In the genomic region with DNA sequence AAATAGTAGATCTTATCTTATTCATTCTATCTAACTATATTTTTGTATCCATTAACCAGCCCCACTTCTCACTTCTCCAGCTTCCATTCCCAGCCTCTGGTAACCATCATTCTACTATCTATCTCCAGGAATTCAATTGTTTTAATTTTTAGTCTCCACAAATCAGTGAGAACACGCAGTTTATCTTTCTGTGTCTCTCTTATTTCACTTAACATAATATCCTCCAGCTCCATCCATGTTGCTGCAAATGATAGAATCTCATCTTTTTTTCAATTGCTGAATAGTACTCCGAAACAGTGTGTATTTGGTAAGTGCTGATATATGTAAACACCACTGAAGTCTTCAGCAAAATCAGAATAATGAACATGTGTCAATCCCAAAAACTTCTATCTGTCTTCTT, we compare ENCODE assay signal across 30 cellular contexts.
DNase-seq lines count a peak whose midpoint lies in the region; ATAC-seq and TF ChIP-seq lines count a peak whose summit lies in the region.
"Had no signal": no experiment of that assay in that cellular context is flagged by ENCODE, and none has a peak within 500 bp of the region (broad histone marks: within the 10 kb centered on the region; RNA-seq: fewer than 3 reads in every experiment).

No MANE protein-coding gene starts in this region.

- H2AFZ ChIP-seq in SK-N-SH (ENCODE audit: low read depth): no peak overlapping the region

- H3K27me3 Mint-ChIP-seq in activated T-cell treated with anti-CD3 and anti-CD28 coated beads, Interleukin-2, amount 50 U/mL, for 72 hours (ENCODE audit: low read depth): peaks cover 45% of the 10 kb centered on the region
- H3K27me3 Mint-ChIP-seq: CD4-positive, alpha-beta T cell had no signal

- no peak for TF ChIP-seq RAD21 in SK-N-SH (IDR thresholded peaks at IDR 0.05; ENCODE audit: low read length)

- H4K20me1 ChIP-seq in SK-N-SH (ENCODE audit: insufficient read depth): no peaks in the 10 kb centered on the region
- H4K20me1 ChIP-seq: BLaER1; BLaER1 treated with 17β-estradiol and CSF1 and Interleukin-3, amounts not matched to agents 10 nM and 100 nM had no signal

- no peak for TF ChIP-seq CTCF in SK-N-SH (IDR thresholded peaks at IDR 0.05)

- no peak for ATAC-seq in SK-N-SH treated with all-trans-retinoic acid at 6 μM for 48 hours
- ATAC-seq in activated T-cell treated with anti-CD3 and anti-CD28 coated beads, Interleukin-2, amount 50 U/mL, for 72 hours (replicated peaks in 1 of 2): no peak
- ATAC-seq: A549; CD8-positive, alpha-beta T cell had no signal

- H3K4me3 ChIP-seq in SK-N-SH (ENCODE audit: low read depth in 2 of 2, low read length in 1 of 2): no peak overlapping the region
- H3K4me3 ChIP-seq: A549; BLaER1; BLaER1 treated with 17β-estradiol and CSF1 and Interleukin-3, amounts not matched to agents 10 nM and 100 nM had no signal

- H3K36me3 ChIP-seq in SK-N-SH (replicated peaks in 1 of 2; ENCODE audit: control insufficient read depth in 1 of 2, insufficient read depth in 2 of 2, low read length in 1 of 2): no peaks in the 10 kb centered on the region
- H3K36me3 ChIP-seq: BE2C; BLaER1; BLaER1 treated with 17β-estradiol and CSF1 and Interleukin-3, amounts not matched to agents 10 nM and 100 nM had no signal

- no peaks in the 10 kb centered on the region for H3K9me3 Mint-ChIP-seq in activated T-cell treated with anti-CD3 and anti-CD28 coated beads, Interleukin-2, amount 50 U/mL, for 72 hours
- H3K9me3 Mint-ChIP-seq: CD4-positive, alpha-beta T cell; CD8-positive, alpha-beta T cell had no signal

- peak overlapping the region; percentile 31 for H3K27ac Mint-ChIP-seq in activated T-cell treated with anti-CD3 and anti-CD28 coated beads, Interleukin-2, amount 50 U/mL, for 72 hours
- H3K27ac Mint-ChIP-seq: B cell; CD14-positive monocyte; CD4-positive, alpha-beta memory T cell; CD4-positive, alpha-beta T cell; CD4-positive, CD25-positive, alpha-beta regulatory T cell; CD8-positive, alpha-beta memory T cell; CD8-positive, alpha-beta T cell had no signal

- no peaks in the 10 kb centered on the region for H3K36me3 Mint-ChIP-seq in activated T-cell treated with anti-CD3 and anti-CD28 coated beads, Interleukin-2, amount 50 U/mL, for 72 hours (ENCODE audit: insufficient read depth in 2 of 2)
- H3K36me3 Mint-ChIP-seq: CD14-positive monocyte; CD4-positive, CD25-positive, alpha-beta regulatory T cell; CD8-positive, alpha-beta memory T cell; CD8-positive, alpha-beta T cell had no signal

- no peak overlapping the region for H3K4me3 Mint-ChIP-seq in activated T-cell treated with anti-CD3 and anti-CD28 coated beads, Interleukin-2, amount 50 U/mL, for 72 hours
- H3K4me3 Mint-ChIP-seq: B cell; CD14-positive monocyte; CD4-positive, alpha-beta memory T cell; CD4-positive, alpha-beta T cell; CD4-positive, CD25-positive, alpha-beta regulatory T cell; CD8-positive, alpha-beta memory T cell; CD8-positive, alpha-beta T cell had no signal

- H3K4me1 ChIP-seq in SK-N-SH (ENCODE audit: control insufficient read depth in 1 of 2, insufficient read depth in 2 of 2, low read depth in 1 of 2, low read length in 1 of 2): peaks cover 4 to 5% of the 10 kb centered on the region in 2 experiments; a peak in 2 of 4 replicates
- H3K4me1 ChIP-seq: A549, Caco-2 had no signal

- POLR2A ChIA-PET in SK-N-SH (lab: Yijun Ruan, JAX): no interaction called here

- WGBS in SK-N-SH (ENCODE audit: low lambda C conversion rate): 48% methylated on average over 2 of the region's 2 CpGs

- no peaks in the 10 kb centered on the region for H3K9me2 ChIP-seq in SK-N-SH

- H3K79me2 ChIP-seq in SK-N-SH (ENCODE audit: insufficient read depth): no peaks in the 10 kb centered on the region

- CTCF ChIA-PET in SK-N-SH (lab: Yijun Ruan, JAX): no interaction called here

- H3K9me3 ChIP-seq in SK-N-SH: no peaks in the 10 kb centered on the region
- H3K9me3 ChIP-seq: A549; BE2C; BLaER1; BLaER1 treated with 17β-estradiol and CSF1 and Interleukin-3, amounts not matched to agents 10 nM and 100 nM; Caco-2 had no signal

- H3K4me2 ChIP-seq in SK-N-SH: no peak overlapping the region
- H3K4me2 ChIP-seq: A549; BLaER1; BLaER1 treated with 17β-estradiol and CSF1 and Interleukin-3, amounts not matched to agents 10 nM and 100 nM had no signal

- peaks cover 19% of the 10 kb centered on the region for H3K4me1 Mint-ChIP-seq in activated T-cell treated with anti-CD3 and anti-CD28 coated beads, Interleukin-2, amount 50 U/mL, for 72 hours (ENCODE audit: low read depth)

- no peaks in the 10 kb centered on the region for H3F3A ChIP-seq in SK-N-SH (replicated peaks; ENCODE audit: insufficient read depth)

- DNase-seq in SK-N-SH: no peak
- DNase-seq in activated T-cell treated with anti-CD3 and anti-CD28 coated beads, Interleukin-2, amount 50 U/mL, for 72 hours: no peak
- DNase-seq in activated T-cell treated with anti-CD3 and anti-CD28 coated beads, Interleukin-2, amount 50 U/mL, for 48 hours: no peak
- DNase-seq: 8988T; ACHN; AML-193; BE2C; C1 segment of cervical spinal cord; Caco-2; Calu3; CD4-positive, alpha-beta memory T cell; CD4-positive, alpha-beta T cell; CD4-positive, CD25-positive, alpha-beta regulatory T cell; CD8-positive, alpha-beta memory T cell; CD8-positive, alpha-beta T cell; COR-L47; DMS 273 treated with DMSO at 0.1 percent for 48 hours; DMS153; DMS53; DMS79; DMS79 treated with DMSO at 0.1 percent for 48 hours; EL had no signal

- no peak overlapping the region for H3K27ac ChIP-seq in SK-N-SH (ENCODE audit: low read depth in 2 of 2, low read length in 1 of 2)
- H3K27ac ChIP-seq: 22Rv1; A549; BLaER1; BLaER1 treated with 17β-estradiol and CSF1 and Interleukin-3, amounts not matched to agents 10 nM and 100 nM; C4-2B had no signal

- no peaks in the 10 kb centered on the region for H3K27me3 ChIP-seq in SK-N-SH (ENCODE audit: insufficient read depth)
- H3K27me3 ChIP-seq: BE2C, BLaER1 had no signal

- no peak for TF ChIP-seq EP300 in SK-N-SH (IDR thresholded peaks at IDR 0.05; ENCODE audit: borderline replicate concordance in 1 of 2, low read depth in 1 of 2, low read length in 1 of 2)

- no peak overlapping the region for H3K9ac ChIP-seq in SK-N-SH
- H3K9ac ChIP-seq: BLaER1; BLaER1 treated with 17β-estradiol and CSF1 and Interleukin-3, amounts not matched to agents 10 nM and 100 nM had no signal

TF ChIP-seq in SK-N-SH treated with all-trans-retinoic acid at 6 μM for 48 hours, 23 proteins besides CTCF, POLR2A, EP300 and RAD21 (continues in another document):
- no peak for TF ChIP-seq ARNTL (CRISPR knock-in tag; IDR thresholded peaks at IDR 0.05; ENCODE audit: borderline replicate concordance, low read depth)
- TF ChIP-seq RARB (CRISPR knock-in tag; IDR thresholded peaks at IDR 0.05): no peak
- TF ChIP-seq, protein P1, sequence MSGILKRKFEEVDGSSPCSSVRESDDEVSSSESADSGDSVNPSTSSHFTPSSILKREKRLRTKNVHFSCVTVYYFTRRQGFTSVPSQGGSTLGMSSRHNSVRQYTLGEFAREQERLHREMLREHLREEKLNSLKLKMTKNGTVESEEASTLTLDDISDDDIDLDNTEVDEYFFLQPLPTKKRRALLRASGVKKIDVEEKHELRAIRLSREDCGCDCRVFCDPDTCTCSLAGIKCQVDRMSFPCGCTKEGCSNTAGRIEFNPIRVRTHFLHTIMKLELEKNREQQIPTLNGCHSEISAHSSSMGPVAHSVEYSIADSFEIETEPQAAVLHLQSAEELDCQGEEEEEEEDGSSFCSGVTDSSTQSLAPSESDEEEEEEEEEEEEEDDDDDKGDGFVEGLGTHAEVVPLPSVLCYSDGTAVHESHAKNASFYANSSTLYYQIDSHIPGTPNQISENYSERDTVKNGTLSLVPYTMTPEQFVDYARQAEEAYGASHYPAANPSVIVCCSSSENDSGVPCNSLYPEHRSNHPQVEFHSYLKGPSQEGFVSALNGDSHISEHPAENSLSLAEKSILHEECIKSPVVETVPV (CRISPR knock-in tag; IDR thresholded peaks at IDR 0.05): no peak
- TF ChIP-seq ZNF70 (CRISPR knock-in tag; IDR thresholded peaks at IDR 0.05): peak; percentile 82

TF ChIP-seq in SK-N-SH, 30 proteins besides CTCF, POLR2A, EP300 and RAD21:
- no peak for TF ChIP-seq TCF12 (IDR thresholded peaks at IDR 0.05)
- no peak for TF ChIP-seq NFIC (IDR thresholded peaks at IDR 0.05; ENCODE audit: borderline replicate concordance)
- TF ChIP-seq NRF1 (IDR thresholded peaks at IDR 0.05; ENCODE audit: low read depth, low read length): no peak
- TF ChIP-seq TAF1 (IDR thresholded peaks at IDR 0.05; ENCODE audit: borderline replicate concordance, low read depth, low read length): no peak
- TF ChIP-seq, protein P2, sequence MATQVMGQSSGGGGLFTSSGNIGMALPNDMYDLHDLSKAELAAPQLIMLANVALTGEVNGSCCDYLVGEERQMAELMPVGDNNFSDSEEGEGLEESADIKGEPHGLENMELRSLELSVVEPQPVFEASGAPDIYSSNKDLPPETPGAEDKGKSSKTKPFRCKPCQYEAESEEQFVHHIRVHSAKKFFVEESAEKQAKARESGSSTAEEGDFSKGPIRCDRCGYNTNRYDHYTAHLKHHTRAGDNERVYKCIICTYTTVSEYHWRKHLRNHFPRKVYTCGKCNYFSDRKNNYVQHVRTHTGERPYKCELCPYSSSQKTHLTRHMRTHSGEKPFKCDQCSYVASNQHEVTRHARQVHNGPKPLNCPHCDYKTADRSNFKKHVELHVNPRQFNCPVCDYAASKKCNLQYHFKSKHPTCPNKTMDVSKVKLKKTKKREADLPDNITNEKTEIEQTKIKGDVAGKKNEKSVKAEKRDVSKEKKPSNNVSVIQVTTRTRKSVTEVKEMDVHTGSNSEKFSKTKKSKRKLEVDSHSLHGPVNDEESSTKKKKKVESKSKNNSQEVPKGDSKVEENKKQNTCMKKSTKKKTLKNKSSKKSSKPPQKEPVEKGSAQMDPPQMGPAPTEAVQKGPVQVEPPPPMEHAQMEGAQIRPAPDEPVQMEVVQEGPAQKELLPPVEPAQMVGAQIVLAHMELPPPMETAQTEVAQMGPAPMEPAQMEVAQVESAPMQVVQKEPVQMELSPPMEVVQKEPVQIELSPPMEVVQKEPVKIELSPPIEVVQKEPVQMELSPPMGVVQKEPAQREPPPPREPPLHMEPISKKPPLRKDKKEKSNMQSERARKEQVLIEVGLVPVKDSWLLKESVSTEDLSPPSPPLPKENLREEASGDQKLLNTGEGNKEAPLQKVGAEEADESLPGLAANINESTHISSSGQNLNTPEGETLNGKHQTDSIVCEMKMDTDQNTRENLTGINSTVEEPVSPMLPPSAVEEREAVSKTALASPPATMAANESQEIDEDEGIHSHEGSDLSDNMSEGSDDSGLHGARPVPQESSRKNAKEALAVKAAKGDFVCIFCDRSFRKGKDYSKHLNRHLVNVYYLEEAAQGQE (IDR thresholded peaks at IDR 0.05; ENCODE audit: low read depth, low read length): no peak
